ENCODE assay signal across 14 cellular contexts in the genomic region with DNA sequence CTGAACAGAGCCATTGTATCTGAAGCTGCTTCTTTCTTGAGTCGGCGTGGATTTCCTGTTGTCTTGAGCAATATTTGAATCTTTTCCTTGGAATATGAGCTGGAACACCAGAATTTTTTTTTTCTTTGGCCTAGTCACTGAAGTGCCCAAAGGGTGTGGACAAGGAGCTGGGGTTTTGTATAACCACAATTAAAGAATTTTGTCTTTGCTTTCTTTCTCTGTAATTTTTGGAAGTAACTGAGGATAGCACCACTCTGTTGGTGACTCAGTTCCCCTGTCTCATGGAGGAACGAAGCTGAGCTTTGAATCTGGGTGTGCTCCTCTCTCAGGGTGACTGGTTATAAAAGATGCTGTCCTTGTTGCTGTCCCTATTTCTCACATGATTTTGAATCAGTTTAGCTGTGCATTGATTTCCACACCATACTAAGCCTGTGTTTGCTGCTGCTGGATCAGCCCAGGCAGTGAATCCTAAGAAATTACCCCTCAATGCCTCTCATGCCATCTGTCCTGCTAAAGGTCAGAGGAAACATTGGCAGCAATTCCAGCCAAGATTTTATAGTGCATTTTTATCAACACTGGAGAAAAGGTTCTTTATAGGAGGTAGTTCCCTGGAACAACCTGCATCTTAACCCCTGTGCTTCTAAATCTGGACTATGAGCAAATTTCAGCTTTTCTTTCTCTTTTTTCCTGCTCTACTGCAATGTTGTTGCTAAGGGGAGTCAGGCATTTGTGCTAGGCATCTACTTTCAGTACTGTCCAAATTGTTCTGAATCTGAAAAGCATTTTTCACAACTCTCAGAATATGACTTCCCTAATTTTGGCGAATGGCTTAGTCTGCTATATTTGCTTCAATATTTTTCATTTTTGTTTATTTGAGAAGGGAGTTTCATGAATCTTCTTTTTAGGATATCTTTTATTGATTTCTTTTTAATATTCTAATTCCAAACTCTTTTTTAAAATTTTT.
A peak's percentile ranks its signal among the peaks of the same experiment; 100 is the strongest.
DNase-seq lines count a peak whose midpoint lies in the region; ATAC-seq, FAIRE-seq and TF ChIP-seq lines count a peak whose summit lies in the region.
"Had no signal": no experiment of that assay in that cellular context is flagged by ENCODE, and none has a peak within 500 bp of the region (broad histone marks: within the 10 kb centered on the region; RNA-seq: fewer than 3 reads in every experiment).

No MANE protein-coding gene starts in this region.

- peaks cover 26% of the 10 kb centered on the region for H3K27me3 Mint-ChIP-seq in stimulated activated naive CD8-positive, alpha-beta T cell treated with anti-CD3 and anti-CD28 coated beads, Interleukin-15, amount 100 ng/mL, for 72 hours
- peaks cover 11% of the 10 kb centered on the region for H3K27me3 Mint-ChIP-seq in activated CD4-positive, alpha-beta T cell treated with anti-CD3 and anti-CD28 coated beads for 36 hours

- no peaks in the 10 kb centered on the region for H3K36me3 ChIP-seq in colonic mucosa

- H3K9ac ChIP-seq in colonic mucosa (ENCODE audit: low read depth in 2 of 2, low read length in 2 of 2) = peak overlapping the region in 1 of 2 donors; percentile 60

- H3K4me1 ChIP-seq in colonic mucosa = no peaks in the 10 kb centered on the region

- POLR2A ChIA-PET in activated CD4-positive, alpha-beta T cell treated with anti-CD3 and anti-CD28 coated beads for 36 hours (lab: Charles Lee) = interaction anchor here (0.6 to 0.7 kb wide), 2 partner anchors 107 to 114 kb away, joined by 3 read pairs; no protein-coding TSS in a partner anchor

- H3K9me3 Mint-ChIP-seq in stimulated activated naive CD8-positive, alpha-beta T cell treated with anti-CD3 and anti-CD28 coated beads, Interleukin-15, amount 100 ng/mL, for 72 hours = no peaks in the 10 kb centered on the region
- peaks cover 7% of the 10 kb centered on the region for H3K9me3 Mint-ChIP-seq in stimulated activated effector memory CD8-positive, alpha-beta T cell treated with anti-CD3 and anti-CD28 coated beads, Interleukin-12 subunit alpha, Interleukin-12 subunit beta, amount 100 ng/mL, for 72 hours
- H3K9me3 Mint-ChIP-seq in activated CD4-positive, alpha-beta T cell treated with anti-CD3 and anti-CD28 coated beads for 36 hours (ENCODE audit: low read depth) = no peaks in the 10 kb centered on the region

- no peaks in the 10 kb centered on the region for H3K36me3 Mint-ChIP-seq in stimulated activated effector memory CD8-positive, alpha-beta T cell treated with anti-CD3 and anti-CD28 coated beads, Interleukin-12 subunit alpha, Interleukin-12 subunit beta, amount 100 ng/mL, for 72 hours
- H3K36me3 Mint-ChIP-seq in activated CD4-positive, alpha-beta T cell treated with anti-CD3 and anti-CD28 coated beads for 36 hours (ENCODE audit: low read depth) = no peaks in the 10 kb centered on the region
- H3K36me3 Mint-ChIP-seq: mesothelial cell of epicardium had no signal

- intact Hi-C loops in colonic mucosa (cut with DNase I) = no loop called here
- intact Hi-C loops in activated CD4-positive, alpha-beta T cell treated with anti-CD3 and anti-CD28 coated beads for 36 hours (cut with DNase I, micrococcal nuclease) = loop anchor here in 1 of 2 experiments (5.0 kb wide), 1 partner anchor 797 kb away; no protein-coding TSS in a partner anchor

- peak overlapping the region; percentile 31 to 72 for H3K27ac Mint-ChIP-seq in stimulated activated naive CD8-positive, alpha-beta T cell treated with anti-CD3 and anti-CD28 coated beads, Interleukin-15, amount 100 ng/mL, for 72 hours
- H3K27ac Mint-ChIP-seq in stimulated activated effector memory CD8-positive, alpha-beta T cell treated with anti-CD3 and anti-CD28 coated beads, Interleukin-12 subunit alpha, Interleukin-12 subunit beta, amount 100 ng/mL, for 72 hours = no peak overlapping the region
- H3K27ac Mint-ChIP-seq in activated CD4-positive, alpha-beta T cell treated with anti-CD3 and anti-CD28 coated beads for 36 hours = no peak overlapping the region
- H3K27ac Mint-ChIP-seq: mesothelial cell of epicardium had no signal

- TF ChIP-seq CTCF in colonic mucosa (IDR thresholded peaks at IDR 0.05) = no peak

- no peak overlapping the region for H3K4me3 ChIP-seq in colonic mucosa

- no peak for ATAC-seq in stimulated activated naive CD8-positive, alpha-beta T cell treated with anti-CD3 and anti-CD28 coated beads, Interleukin-15, amount 100 ng/mL, for 72 hours
- no peak for ATAC-seq in stimulated activated naive CD8-positive, alpha-beta T cell treated with anti-CD3 and anti-CD28 coated beads, Interleukin-15, Interleukin-2, amounts not matched to agents 100 U/mL and 50 U/mL, for 24 hours
- ATAC-seq in stimulated activated effector memory CD8-positive, alpha-beta T cell treated with anti-CD3 and anti-CD28 coated beads, Interleukin-12 subunit alpha, Interleukin-12 subunit beta, amount 100 ng/mL, for 72 hours = no peak
- no peak for ATAC-seq in activated CD4-positive, alpha-beta T cell treated with anti-CD3 and anti-CD28 coated beads for 36 hours
- ATAC-seq: HepG2 had no signal

- no peak for DNase-seq in stimulated activated naive CD8-positive, alpha-beta T cell treated with anti-CD3 and anti-CD28 coated beads, Interleukin-15, amount 100 ng/mL, for 72 hours
- DNase-seq in stimulated activated naive CD8-positive, alpha-beta T cell treated with anti-CD3 and anti-CD28 coated beads, Interleukin-15, Interleukin-2, amounts not matched to agents 100 U/mL and 50 U/mL, for 24 hours = no peak
- DNase-seq in colonic mucosa (peak; percentile 46), myocyte (ENCODE audit: low read depth) (peak; percentile 31), SK-N-DZ (ENCODE audit: low spot score) (no peak), RCC 7860 (ENCODE audit: low spot score) (no peak)
- DNase-seq in stimulated activated effector memory CD8-positive, alpha-beta T cell treated with anti-CD3 and anti-CD28 coated beads, Interleukin-12 subunit alpha, Interleukin-12 subunit beta, amount 100 ng/mL, for 72 hours (ENCODE audit: low spot score in 2 of 2) = no peak
- no peak for DNase-seq in activated CD4-positive, alpha-beta T cell treated with anti-CD3 and anti-CD28 coated beads for 36 hours
- DNase-seq: activated CD8-positive, alpha-beta memory T cell treated with anti-CD3 and anti-CD28 coated beads for 24 hours; activated naive CD4-positive, alpha-beta T cell treated with anti-CD3 and anti-CD28 coated beads, Interleukin-2, amount 50 U/mL, for 16 hours; hypothalamus; NCI-H1694 treated with DMSO at 0.1 percent for 48 hours had no signal

- no peaks in the 10 kb centered on the region for H3K9me3 ChIP-seq in colonic mucosa

- H3K27me3 ChIP-seq in colonic mucosa = no peaks in the 10 kb centered on the region

- no peak overlapping the region for H3K4me3 Mint-ChIP-seq in stimulated activated naive CD8-positive, alpha-beta T cell treated with anti-CD3 and anti-CD28 coated beads, Interleukin-15, amount 100 ng/mL, for 72 hours
- H3K4me3 Mint-ChIP-seq in stimulated activated effector memory CD8-positive, alpha-beta T cell treated with anti-CD3 and anti-CD28 coated beads, Interleukin-12 subunit alpha, Interleukin-12 subunit beta, amount 100 ng/mL, for 72 hours = no peak overlapping the region
- no peak overlapping the region for H3K4me3 Mint-ChIP-seq in activated CD4-positive, alpha-beta T cell treated with anti-CD3 and anti-CD28 coated beads for 36 hours
- H3K4me3 Mint-ChIP-seq: mesothelial cell of epicardium had no signal

- peak overlapping the region; percentile 79 for H3K27ac ChIP-seq in colonic mucosa

- H3K4me1 Mint-ChIP-seq in stimulated activated naive CD8-positive, alpha-beta T cell treated with anti-CD3 and anti-CD28 coated beads, Interleukin-15, amount 100 ng/mL, for 72 hours = no peaks in the 10 kb centered on the region
- no peaks in the 10 kb centered on the region for H3K4me1 Mint-ChIP-seq in stimulated activated effector memory CD8-positive, alpha-beta T cell treated with anti-CD3 and anti-CD28 coated beads, Interleukin-12 subunit alpha, Interleukin-12 subunit beta, amount 100 ng/mL, for 72 hours
- peaks cover 15% of the 10 kb centered on the region for H3K4me1 Mint-ChIP-seq in activated CD4-positive, alpha-beta T cell treated with anti-CD3 and anti-CD28 coated beads for 36 hours

- FAIRE-seq in RCC 7860 (lab: Jason Lieb, UNC) = no peak
- FAIRE-seq: HepG2 had no signal

- CTCF ChIA-PET in activated CD4-positive, alpha-beta T cell treated with anti-CD3 and anti-CD28 coated beads for 36 hours (lab: Charles Lee) = interaction anchor here (0.7 to 1.7 kb wide), 2 partner anchors 12 to 798 kb away, joined by 3 read pairs; no protein-coding TSS in a partner anchor

Comparison
In these comparisons a context has a peak if more than half of its experiments do, and no peak if none do; other contexts are left out.
1. DNase-seq: peak in colonic mucosa (single experiment) and myocyte (single experiment); none in stimulated activated naive CD8-positive, alpha-beta T cell treated with anti-CD3 and anti-CD28 coated beads, Interleukin-15, amount 100 ng/mL, for 72 hours (0 of 2), stimulated activated naive CD8-positive, alpha-beta T cell treated with anti-CD3 and anti-CD28 coated beads, Interleukin-15, Interleukin-2, amounts not matched to agents 100 U/mL and 50 U/mL, for 24 hours (single experiment), SK-N-DZ (single experiment), RCC 7860 (single experiment), stimulated activated effector memory CD8-positive, alpha-beta T cell treated with anti-CD3 and anti-CD28 coated beads, Interleukin-12 subunit alpha, Interleukin-12 subunit beta, amount 100 ng/mL, for 72 hours (0 of 2) and activated CD4-positive, alpha-beta T cell treated with anti-CD3 and anti-CD28 coated beads for 36 hours (single experiment).
2. H3K27ac Mint-ChIP-seq: peak in stimulated activated naive CD8-positive, alpha-beta T cell treated with anti-CD3 and anti-CD28 coated beads, Interleukin-15, amount 100 ng/mL, for 72 hours (2 of 2); none in stimulated activated effector memory CD8-positive, alpha-beta T cell treated with anti-CD3 and anti-CD28 coated beads, Interleukin-12 subunit alpha, Interleukin-12 subunit beta, amount 100 ng/mL, for 72 hours (single experiment) and activated CD4-positive, alpha-beta T cell treated with anti-CD3 and anti-CD28 coated beads for 36 hours (single experiment).